Comparison of ENCODE assay signal across 1 cellular context in genomic region chr2:20051518-20052228, GRCh38.
A peak's percentile ranks its signal among the peaks of the same experiment; 100 is the strongest.
TF ChIP-seq lines count a peak whose summit lies in the region.

LAPTM4A (minus strand) TSS chr2:20051628; CDS start chr2:20051520, 108 bp downstream.

TF ChIP-seq in HCT116, 20 proteins besides CTCF, POLR2A, EP300 and RAD21 (continued from another document):
- TF ChIP-seq, protein P1, sequence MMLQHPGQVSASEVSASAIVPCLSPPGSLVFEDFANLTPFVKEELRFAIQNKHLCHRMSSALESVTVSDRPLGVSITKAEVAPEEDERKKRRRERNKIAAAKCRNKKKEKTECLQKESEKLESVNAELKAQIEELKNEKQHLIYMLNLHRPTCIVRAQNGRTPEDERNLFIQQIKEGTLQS (IDR thresholded peaks at IDR 0.05) = no peak
- peak; percentile 72 for TF ChIP-seq POLR2AphosphoS5 (IDR thresholded peaks at IDR 0.05; ENCODE audit: low read depth, low read length)
